Comparison of ENCODE assay signal across 8 cellular contexts in genomic region chr5:38809388-38810359, GRCh38. TPM values are rescaled to one million over a fixed set of nuclear protein-coding genes. Genes with fewer than 3 reads are reported as not detected.
DNase-seq lines count a peak whose midpoint lies in the region; ATAC-seq and TF ChIP-seq lines count a peak whose summit lies in the region.

No MANE protein-coding gene starts in this region.

- H3K27ac ChIP-seq in RWPE2 (ENCODE audit: poor library complexity, severe bottlenecking): peak overlapping the region; percentile 73

- H3K4me1 ChIP-seq in RWPE2 (ENCODE audit: insufficient read depth, poor library complexity, severe bottlenecking): peaks cover 18% of the 10 kb centered on the region

- no peaks in the 10 kb centered on the region for H3K36me3 ChIP-seq in RWPE2 (ENCODE audit: low read depth)

- intact Hi-C loops in left ventricle myocardium superior (cut with micrococcal nuclease): loop anchor here (5.0 kb wide), 1 partner anchor 367 kb away; no protein-coding TSS in a partner anchor

- no peaks in the 10 kb centered on the region for H3K9me3 ChIP-seq in RWPE2 (ENCODE audit: severe bottlenecking)

- TF ChIP-seq CTCF in RWPE2 (IDR thresholded peaks at IDR 0.05; ENCODE audit: poor library complexity, severe bottlenecking): peak; percentile 96

- H3K27me3 ChIP-seq in RWPE2 (ENCODE audit: insufficient read depth, poor library complexity, severe bottlenecking): no peaks in the 10 kb centered on the region

- H3K4me3 ChIP-seq in RWPE2 (ENCODE audit: severe bottlenecking): no peak overlapping the region

- ATAC-seq in RWPE2 (ENCODE audit: low read depth) (peak; percentile 79), left ventricle myocardium superior (peak; percentile 94), GM18520 (IDR thresholded peaks at IDR 0.05; ENCODE audit: unreplicated experiment) (no peak)

- DNase-seq in Ammon's horn (ENCODE audit: low spot score) (peak; percentile 92), GM19240 (ENCODE audit: insufficient read length, low spot score) (peak; percentile 10), MV-4-11 (lab: John Stamatoyannopoulos, UW) (peak; percentile 48), RWPE2 (ENCODE audit: low spot score) (peak; percentile 80), amniotic epithelial cell (ENCODE audit: low read depth) (peak; percentile 88), left ventricle myocardium superior (peak; percentile 86), renal cortical epithelial cell (ENCODE audit: low read depth) (peak; percentile 78)

RNA-seq across cellular contexts. Expression of gene OSMR, which starts 36.1 kb away (rescaled TPM):
- total RNA-seq in left ventricle myocardium superior (9.9 TPM), renal cortical epithelial cell (47.1 and 148 TPM in 2 replicates)

Comparison
In these comparisons a context has a peak if more than half of its experiments do, and no peak if none do; other contexts are left out.
1. DNase-seq: peak in every context shown above with its lines; median percentile 92 in Ammon's horn; 88 in amniotic epithelial cell; 86 in left ventricle myocardium superior; 80 in RWPE2; 78 in renal cortical epithelial cell; 48 in MV-4-11; 10 in GM19240.